ENCODE assay signal across 11 cellular contexts in genomic region chr14:75566321-75566720, GRCh38. TPM values are rescaled to one million over a fixed set of nuclear protein-coding genes. Genes with fewer than 3 reads are reported as not detected.
A peak's percentile ranks its signal among the peaks of the same experiment; 100 is the strongest.
DNase-seq lines count a peak whose midpoint lies in the region; ATAC-seq and TF ChIP-seq lines count a peak whose summit lies in the region.
"Had no signal": no experiment of that assay in that cellular context is flagged by ENCODE, and none has a peak within 500 bp of the region (broad histone marks: within the 10 kb centered on the region; RNA-seq: fewer than 3 reads in every experiment).

No MANE protein-coding gene starts in this region.

- peaks cover 4% of the 10 kb centered on the region for H3K36me3 Mint-ChIP-seq in natural killer cell treated with Interleukin-12 subunit alpha and Interleukin-12 subunit beta and Interleukin-15 and Interleukin-18, amount 100 ng/mL, for 72 hours

- no peak overlapping the region for H3K4me2 ChIP-seq in OCI-LY3 (ENCODE audit: low read length)
- H3K4me2 ChIP-seq in SK-N-SH = no peak overlapping the region

- H3K4me1 Mint-ChIP-seq in natural killer cell treated with Interleukin-12 subunit alpha and Interleukin-12 subunit beta and Interleukin-15 and Interleukin-18, amount 100 ng/mL, for 72 hours (ENCODE audit: low read depth in 2 of 2) = peaks cover 54 to 67% of the 10 kb centered on the region in 2 donors

- 0 out of 2 replicates have a peak, but pooled peaks cover 3% of the 10 kb centered on the region for H3K79me2 ChIP-seq in OCI-LY3 (ENCODE audit: low read length)
- no peaks in the 10 kb centered on the region for H3K79me2 ChIP-seq in SK-N-SH (ENCODE audit: insufficient read depth)

- TF ChIP-seq RAD21 in SK-N-SH (IDR thresholded peaks at IDR 0.05; ENCODE audit: low read length) = no peak

- H2AFZ ChIP-seq in OCI-LY3 (ENCODE audit: low read depth, low read length) (no peak overlapping the region), SK-N-SH (ENCODE audit: low read depth) (no peak overlapping the region)

- peaks cover 0 to 5% of the 10 kb centered on the region in 2 donors for H3K27me3 Mint-ChIP-seq in natural killer cell treated with Interleukin-12 subunit alpha and Interleukin-12 subunit beta and Interleukin-15 and Interleukin-18, amount 100 ng/mL, for 72 hours
- H3K27me3 Mint-ChIP-seq: B cell had no signal

- H3K4me3 Mint-ChIP-seq in natural killer cell treated with Interleukin-12 subunit alpha and Interleukin-12 subunit beta and Interleukin-15 and Interleukin-18, amount 100 ng/mL, for 72 hours = peak overlapping the region; percentile 53
- H3K4me3 Mint-ChIP-seq: B cell had no signal

- no peaks in the 10 kb centered on the region for H3F3A ChIP-seq in SK-N-SH (replicated peaks; ENCODE audit: insufficient read depth)

- CTCF ChIA-PET in SK-N-SH (lab: Yijun Ruan, JAX) = interaction anchor here (0.5 to 2.0 kb wide), 4 partner anchors 11 to 188 kb away, joined by 3 to 17 read pairs (median 6); no protein-coding TSS in a partner anchor

- H3K9me3 Mint-ChIP-seq in natural killer cell treated with Interleukin-12 subunit alpha and Interleukin-12 subunit beta and Interleukin-15 and Interleukin-18, amount 100 ng/mL, for 72 hours = peaks cover 2% of the 10 kb centered on the region

- no peak overlapping the region for H3K27ac ChIP-seq in OCI-LY3 (ENCODE audit: low read length)
- no peak overlapping the region for H3K27ac ChIP-seq in SK-N-SH (ENCODE audit: low read depth in 2 of 2, low read length in 1 of 2)
- H3K27ac ChIP-seq: tibial nerve had no signal

- H3K36me3 ChIP-seq in OCI-LY3 (replicated peaks; ENCODE audit: low read depth, low read length) (peaks cover 6% of the 10 kb centered on the region), SK-N-SH (replicated peaks in 1 of 2; ENCODE audit: control insufficient read depth in 1 of 2, insufficient read depth in 2 of 2, low read length in 1 of 2) (no peaks in the 10 kb centered on the region)
- H3K36me3 ChIP-seq: tibial nerve had no signal

- peak; percentile 20 for DNase-seq in AG08395 (ENCODE audit: low spot score)
- peak; percentile 49 for DNase-seq in activated T-cell treated with anti-CD3 and anti-CD28 coated beads, Interleukin-2, amount 50 U/mL, for 1 hour
- DNase-seq in natural killer cell treated with Interleukin-12 subunit alpha and Interleukin-12 subunit beta and Interleukin-15 and Interleukin-18, amount 100 ng/mL, for 72 hours (ENCODE audit: low spot score) = no peak
- no peak for DNase-seq in SK-N-SH
- DNase-seq in hippocampal formation (lab: John Stamatoyannopoulos, UW) = no peak

- H3K9ac ChIP-seq in OCI-LY3 (ENCODE audit: low read length) (no peak overlapping the region), SK-N-SH (no peak overlapping the region)

- peak; percentile 86 to 89 for ATAC-seq in natural killer cell treated with Interleukin-12 subunit alpha and Interleukin-12 subunit beta and Interleukin-15 and Interleukin-18, amount 100 ng/mL, for 72 hours
- ATAC-seq in HG03139 (IDR thresholded peaks at IDR 0.05; ENCODE audit: unreplicated experiment) (no peak), GM18519 (IDR thresholded peaks at IDR 0.05; ENCODE audit: low FRiP score, unreplicated experiment) (no peak)
- ATAC-seq: SK-N-SH treated with all-trans-retinoic acid at 6 μM for 48 hours had no signal

- H3K4me1 ChIP-seq in OCI-LY3 (ENCODE audit: low read length) (peaks cover 37% of the 10 kb centered on the region), SK-N-SH (ENCODE audit: control insufficient read depth in 1 of 2, insufficient read depth in 2 of 2, low read depth in 1 of 2, low read length in 1 of 2) (no peaks in the 10 kb centered on the region)
- H3K4me1 ChIP-seq: tibial nerve had no signal

- H3K27me3 ChIP-seq in OCI-LY3 (ENCODE audit: low read depth, low read length) (no peaks in the 10 kb centered on the region), SK-N-SH (ENCODE audit: insufficient read depth) (peaks cover 26% of the 10 kb centered on the region; the same call in 1 of the 2 replicates)

- POLR2A ChIA-PET in SK-N-SH (lab: Yijun Ruan, JAX) = no interaction called here

- H3K27ac Mint-ChIP-seq in natural killer cell treated with Interleukin-12 subunit alpha and Interleukin-12 subunit beta and Interleukin-15 and Interleukin-18, amount 100 ng/mL, for 72 hours = peak overlapping the region; percentile 78 to 90
- H3K27ac Mint-ChIP-seq: B cell had no signal

- no peaks in the 10 kb centered on the region for H3K9me3 ChIP-seq in OCI-LY3 (ENCODE audit: insufficient read depth, low read length)
- H3K9me3 ChIP-seq in SK-N-SH = no peaks in the 10 kb centered on the region
- H3K9me3 ChIP-seq: tibial nerve had no signal

- H3K4me3 ChIP-seq in OCI-LY3 (ENCODE audit: low read length) = no peak overlapping the region
- no peak overlapping the region for H3K4me3 ChIP-seq in SK-N-SH (ENCODE audit: low read depth in 2 of 2, low read length in 1 of 2)
- H3K4me3 ChIP-seq: tibial nerve had no signal

- TF ChIP-seq EP300 in SK-N-SH (IDR thresholded peaks at IDR 0.05; ENCODE audit: borderline replicate concordance in 1 of 2, low read depth in 1 of 2, low read length in 1 of 2) = no peak

- no peaks in the 10 kb centered on the region for H3K9me2 ChIP-seq in SK-N-SH

- 68% methylated on average over 4 of the region's 4 CpGs for WGBS in SK-N-SH (ENCODE audit: low lambda C conversion rate)

- no peaks in the 10 kb centered on the region for H4K20me1 ChIP-seq in OCI-LY3 (ENCODE audit: insufficient read depth, low read length)
- H4K20me1 ChIP-seq in SK-N-SH (ENCODE audit: insufficient read depth) = no peaks in the 10 kb centered on the region

- TF ChIP-seq CTCF in OCI-LY3 (IDR thresholded peaks at IDR 0.05; ENCODE audit: low read depth, low read length) (peak; percentile 13; the same call in 1 of the 2 replicates), SK-N-SH (IDR thresholded peaks at IDR 0.05) (no peak)

TF ChIP-seq in SK-N-SH, 30 proteins besides CTCF, POLR2A, EP300 and RAD21:
- TF ChIP-seq POLR2AphosphoS5 (IDR thresholded peaks at IDR 0.05; ENCODE audit: low read depth, low read length) = no peak
- no peak for TF ChIP-seq TAF1 (IDR thresholded peaks at IDR 0.05; ENCODE audit: borderline replicate concordance, low read depth, low read length)

RNA-seq across cellular contexts. Expression of gene FLVCR2, which starts 12.1 kb away (rescaled TPM):
- 10 to 100 TPM in 1 of 2 donors, 1 to 10 TPM in 1; 5.3 to 21.2 TPM for total RNA-seq in natural killer cell treated with Interleukin-12 subunit alpha and Interleukin-12 subunit beta and Interleukin-15 and Interleukin-18, amount 100 ng/mL, for 72 hours
- polyA plus RNA-seq in SK-N-SH (2012; rRNA removed) = 0.05 and 0.08 TPM in 2 replicates
- 0.03 and 0.07 TPM in 2 replicates for polyA plus RNA-seq in SK-N-SH (2012; cell fraction: cytosol; rRNA removed)
- 0.14 TPM in 2 replicates for polyA plus RNA-seq in SK-N-SH (2012; cell fraction: nucleus; rRNA removed)

RNA-seq across cellular contexts. Expression of gene BATF, which starts 44.1 kb away (rescaled TPM):
- 100 to 1,000 TPM; 219 to 220 TPM for total RNA-seq in natural killer cell treated with Interleukin-12 subunit alpha and Interleukin-12 subunit beta and Interleukin-15 and Interleukin-18, amount 100 ng/mL, for 72 hours
- not detected in 2 replicates for polyA plus RNA-seq in SK-N-SH (2012; rRNA removed)
- polyA plus RNA-seq in SK-N-SH (2012; cell fraction: cytosol; rRNA removed) = not detected in 2 replicates
- polyA plus RNA-seq in SK-N-SH (2012; cell fraction: nucleus; rRNA removed) = not detected in 2 replicates

Comparison
In these comparisons a context has a peak if more than half of its experiments do, and no peak if none do; other contexts are left out.
1. DNase-seq: peak in AG08395 (single experiment) and activated T-cell treated with anti-CD3 and anti-CD28 coated beads, Interleukin-2, amount 50 U/mL, for 1 hour (single experiment); none in natural killer cell treated with Interleukin-12 subunit alpha and Interleukin-12 subunit beta and Interleukin-15 and Interleukin-18, amount 100 ng/mL, for 72 hours (single experiment), SK-N-SH (single experiment) and hippocampal formation (0 of 2).
2. ATAC-seq: peak in natural killer cell treated with Interleukin-12 subunit alpha and Interleukin-12 subunit beta and Interleukin-15 and Interleukin-18, amount 100 ng/mL, for 72 hours (2 of 2); none in HG03139 (single experiment) and GM18519 (single experiment).